Comparison of ENCODE assay signal across 8 cellular contexts in the genomic region with DNA sequence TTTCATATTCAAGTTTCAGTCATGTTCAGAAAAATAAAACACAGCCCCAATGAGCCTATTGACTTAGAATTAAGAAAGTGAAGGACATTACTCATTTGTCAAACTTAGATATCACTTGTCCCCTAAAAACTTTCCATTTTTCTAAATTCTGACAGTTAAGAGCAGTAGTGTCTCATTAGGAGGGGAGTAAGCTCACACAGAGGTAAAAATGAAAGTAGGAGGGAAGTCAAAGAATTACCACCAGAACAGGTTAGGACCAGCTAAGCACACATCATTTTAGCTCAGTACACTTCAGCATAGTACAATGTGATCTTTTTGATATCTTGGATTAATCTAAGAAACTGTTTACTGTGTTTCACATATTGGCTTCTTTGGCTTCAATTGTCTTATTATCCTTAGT.
DNase-seq lines count a peak whose midpoint lies in the region; ATAC-seq and TF ChIP-seq lines count a peak whose summit lies in the region.

No MANE protein-coding gene starts in this region.

- DNase-seq in left lobe of liver (ENCODE audit: low spot score) (no peak), cerebellar nuclear complex (lab: John Stamatoyannopoulos, UW) (no peak), CD14-positive monocyte (ENCODE audit: low spot score) (no peak), midbrain (lab: John Stamatoyannopoulos, UW) (no peak), sigmoid colon (no peak)

- H3K36me3 ChIP-seq in sigmoid colon: no peaks in the 10 kb centered on the region

- intact Hi-C loops in CD14-positive monocyte (cut with micrococcal nuclease) (no loop called here), sigmoid colon (cut with DNase I) (no loop called here)

- no peak for TF ChIP-seq POLR2A in sigmoid colon (IDR thresholded peaks at IDR 0.05)

- TF ChIP-seq CTCF in CD14-positive monocyte (IDR thresholded peaks at IDR 0.05): no peak
- no peak for TF ChIP-seq CTCF in sigmoid colon (IDR thresholded peaks at IDR 0.05)

- no peak for TF ChIP-seq EP300 in sigmoid colon (IDR thresholded peaks at IDR 0.05)

- no peaks in the 10 kb centered on the region for H3K27me3 ChIP-seq in sigmoid colon

- no peaks in the 10 kb centered on the region for H3K36me3 Mint-ChIP-seq in CD14-positive monocyte

- ATAC-seq in GM18867 (IDR thresholded peaks at IDR 0.05; ENCODE audit: unreplicated experiment) (peak; percentile 75), GM21723 (IDR thresholded peaks at IDR 0.05; ENCODE audit: unreplicated experiment) (peak; percentile 87), HG03342 (IDR thresholded peaks at IDR 0.05; ENCODE audit: unreplicated experiment) (peak; percentile 85), left lobe of liver (peak; percentile 38)

- no peaks in the 10 kb centered on the region for H3K4me1 ChIP-seq in sigmoid colon

- H3K27ac Mint-ChIP-seq in CD14-positive monocyte: peak overlapping the region in 1 of 7 donors; percentile 5

- no peak overlapping the region for H3K27ac ChIP-seq in sigmoid colon

- H3K9me3 ChIP-seq in sigmoid colon: no peaks in the 10 kb centered on the region

- peaks cover 23% of the 10 kb centered on the region for H3K4me1 Mint-ChIP-seq in CD14-positive monocyte

- no peaks in the 10 kb centered on the region for H3K27me3 Mint-ChIP-seq in CD14-positive monocyte (ENCODE audit: low read depth in 3 of 3)

- H3K9me3 Mint-ChIP-seq in CD14-positive monocyte: peaks cover 0 to 6% (median 2%) of the 10 kb centered on the region in 7 donors

- no peak overlapping the region for H3K4me3 ChIP-seq in sigmoid colon

- H3K4me3 Mint-ChIP-seq in CD14-positive monocyte: no peak overlapping the region
